In genomic region chr17:2786176-2786881, GRCh38 we compare ENCODE assay signal across 2 cellular contexts.
TF ChIP-seq lines count a peak whose summit lies in the region.

No MANE protein-coding gene starts in this region.

TF ChIP-seq in Ishikawa, 13 proteins besides CTCF, POLR2A, EP300 and RAD21 (continued from another document):
- TF ChIP-seq TAF1 (IDR thresholded peaks at IDR 0.05; ENCODE audit: low read depth): no peak

TF ChIP-seq in H1, 55 proteins besides CTCF, POLR2A, EP300 and RAD21 (continued from another document):
- no peak for TF ChIP-seq POU5F1 (IDR thresholded peaks at IDR 0.05; ENCODE audit: low read depth, low read length)
- no peak for TF ChIP-seq NANOG (IDR thresholded peaks at IDR 0.05; ENCODE audit: insufficient read depth, low read depth, low read length, poor library complexity, severe bottlenecking)
- TF ChIP-seq KDM1A (IDR thresholded peaks at IDR 0.05; ENCODE audit: borderline replicate concordance, low read length): no peak
- no peak for TF ChIP-seq CEBPB (IDR thresholded peaks at IDR 0.05; ENCODE audit: low read depth, low read length)
- TF ChIP-seq BRCA1 (IDR thresholded peaks at IDR 0.05; ENCODE audit: low read depth, low read length): no peak
- no peak for TF ChIP-seq EZH2 (IDR thresholded peaks at IDR 0.05; ENCODE audit: low read depth, low read length, severe bottlenecking)
- no peak for TF ChIP-seq GTF2F1 (IDR thresholded peaks at IDR 0.05; ENCODE audit: borderline replicate concordance, low read depth, low read length)
- no peak for TF ChIP-seq FOSL1 (IDR thresholded peaks at IDR 0.05; ENCODE audit: insufficient read depth, low read depth, low read length)
- TF ChIP-seq USF2 (IDR thresholded peaks at IDR 0.05; ENCODE audit: low read length): no peak
- no peak for TF ChIP-seq JUN (IDR thresholded peaks at IDR 0.05; ENCODE audit: low read depth, low read length)
- TF ChIP-seq MAX (IDR thresholded peaks at IDR 0.05): peak; percentile 55; the same call in 1 of the 2 replicates
- TF ChIP-seq, protein P1, sequence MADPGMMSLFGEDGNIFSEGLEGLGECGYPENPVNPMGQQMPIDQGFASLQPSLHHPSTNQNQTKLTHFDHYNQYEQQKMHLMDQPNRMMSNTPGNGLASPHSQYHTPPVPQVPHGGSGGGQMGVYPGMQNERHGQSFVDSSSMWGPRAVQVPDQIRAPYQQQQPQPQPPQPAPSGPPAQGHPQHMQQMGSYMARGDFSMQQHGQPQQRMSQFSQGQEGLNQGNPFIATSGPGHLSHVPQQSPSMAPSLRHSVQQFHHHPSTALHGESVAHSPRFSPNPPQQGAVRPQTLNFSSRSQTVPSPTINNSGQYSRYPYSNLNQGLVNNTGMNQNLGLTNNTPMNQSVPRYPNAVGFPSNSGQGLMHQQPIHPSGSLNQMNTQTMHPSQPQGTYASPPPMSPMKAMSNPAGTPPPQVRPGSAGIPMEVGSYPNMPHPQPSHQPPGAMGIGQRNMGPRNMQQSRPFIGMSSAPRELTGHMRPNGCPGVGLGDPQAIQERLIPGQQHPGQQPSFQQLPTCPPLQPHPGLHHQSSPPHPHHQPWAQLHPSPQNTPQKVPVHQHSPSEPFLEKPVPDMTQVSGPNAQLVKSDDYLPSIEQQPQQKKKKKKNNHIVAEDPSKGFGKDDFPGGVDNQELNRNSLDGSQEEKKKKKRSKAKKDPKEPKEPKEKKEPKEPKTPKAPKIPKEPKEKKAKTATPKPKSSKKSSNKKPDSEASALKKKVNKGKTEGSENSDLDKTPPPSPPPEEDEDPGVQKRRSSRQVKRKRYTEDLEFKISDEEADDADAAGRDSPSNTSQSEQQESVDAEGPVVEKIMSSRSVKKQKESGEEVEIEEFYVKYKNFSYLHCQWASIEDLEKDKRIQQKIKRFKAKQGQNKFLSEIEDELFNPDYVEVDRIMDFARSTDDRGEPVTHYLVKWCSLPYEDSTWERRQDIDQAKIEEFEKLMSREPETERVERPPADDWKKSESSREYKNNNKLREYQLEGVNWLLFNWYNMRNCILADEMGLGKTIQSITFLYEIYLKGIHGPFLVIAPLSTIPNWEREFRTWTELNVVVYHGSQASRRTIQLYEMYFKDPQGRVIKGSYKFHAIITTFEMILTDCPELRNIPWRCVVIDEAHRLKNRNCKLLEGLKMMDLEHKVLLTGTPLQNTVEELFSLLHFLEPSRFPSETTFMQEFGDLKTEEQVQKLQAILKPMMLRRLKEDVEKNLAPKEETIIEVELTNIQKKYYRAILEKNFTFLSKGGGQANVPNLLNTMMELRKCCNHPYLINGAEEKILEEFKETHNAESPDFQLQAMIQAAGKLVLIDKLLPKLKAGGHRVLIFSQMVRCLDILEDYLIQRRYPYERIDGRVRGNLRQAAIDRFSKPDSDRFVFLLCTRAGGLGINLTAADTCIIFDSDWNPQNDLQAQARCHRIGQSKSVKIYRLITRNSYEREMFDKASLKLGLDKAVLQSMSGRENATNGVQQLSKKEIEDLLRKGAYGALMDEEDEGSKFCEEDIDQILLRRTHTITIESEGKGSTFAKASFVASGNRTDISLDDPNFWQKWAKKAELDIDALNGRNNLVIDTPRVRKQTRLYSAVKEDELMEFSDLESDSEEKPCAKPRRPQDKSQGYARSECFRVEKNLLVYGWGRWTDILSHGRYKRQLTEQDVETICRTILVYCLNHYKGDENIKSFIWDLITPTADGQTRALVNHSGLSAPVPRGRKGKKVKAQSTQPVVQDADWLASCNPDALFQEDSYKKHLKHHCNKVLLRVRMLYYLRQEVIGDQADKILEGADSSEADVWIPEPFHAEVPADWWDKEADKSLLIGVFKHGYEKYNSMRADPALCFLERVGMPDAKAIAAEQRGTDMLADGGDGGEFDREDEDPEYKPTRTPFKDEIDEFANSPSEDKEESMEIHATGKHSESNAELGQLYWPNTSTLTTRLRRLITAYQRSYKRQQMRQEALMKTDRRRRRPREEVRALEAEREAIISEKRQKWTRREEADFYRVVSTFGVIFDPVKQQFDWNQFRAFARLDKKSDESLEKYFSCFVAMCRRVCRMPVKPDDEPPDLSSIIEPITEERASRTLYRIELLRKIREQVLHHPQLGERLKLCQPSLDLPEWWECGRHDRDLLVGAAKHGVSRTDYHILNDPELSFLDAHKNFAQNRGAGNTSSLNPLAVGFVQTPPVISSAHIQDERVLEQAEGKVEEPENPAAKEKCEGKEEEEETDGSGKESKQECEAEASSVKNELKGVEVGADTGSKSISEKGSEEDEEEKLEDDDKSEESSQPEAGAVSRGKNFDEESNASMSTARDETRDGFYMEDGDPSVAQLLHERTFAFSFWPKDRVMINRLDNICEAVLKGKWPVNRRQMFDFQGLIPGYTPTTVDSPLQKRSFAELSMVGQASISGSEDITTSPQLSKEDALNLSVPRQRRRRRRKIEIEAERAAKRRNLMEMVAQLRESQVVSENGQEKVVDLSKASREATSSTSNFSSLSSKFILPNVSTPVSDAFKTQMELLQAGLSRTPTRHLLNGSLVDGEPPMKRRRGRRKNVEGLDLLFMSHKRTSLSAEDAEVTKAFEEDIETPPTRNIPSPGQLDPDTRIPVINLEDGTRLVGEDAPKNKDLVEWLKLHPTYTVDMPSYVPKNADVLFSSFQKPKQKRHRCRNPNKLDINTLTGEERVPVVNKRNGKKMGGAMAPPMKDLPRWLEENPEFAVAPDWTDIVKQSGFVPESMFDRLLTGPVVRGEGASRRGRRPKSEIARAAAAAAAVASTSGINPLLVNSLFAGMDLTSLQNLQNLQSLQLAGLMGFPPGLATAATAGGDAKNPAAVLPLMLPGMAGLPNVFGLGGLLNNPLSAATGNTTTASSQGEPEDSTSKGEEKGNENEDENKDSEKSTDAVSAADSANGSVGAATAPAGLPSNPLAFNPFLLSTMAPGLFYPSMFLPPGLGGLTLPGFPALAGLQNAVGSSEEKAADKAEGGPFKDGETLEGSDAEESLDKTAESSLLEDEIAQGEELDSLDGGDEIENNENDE (IDR thresholded peaks at IDR 0.05; ENCODE audit: insufficient replicate concordance, low read length): no peak
- TF ChIP-seq EGR1 (IDR thresholded peaks at IDR 0.05; ENCODE audit: borderline replicate concordance, low read depth, low read length): no peak
- no peak for TF ChIP-seq RFX5 (IDR thresholded peaks at IDR 0.05; ENCODE audit: borderline replicate concordance, low read depth, low read length)
- no peak for TF ChIP-seq BCL11A (IDR thresholded peaks at IDR 0.05; ENCODE audit: low read depth in 2 of 2, low read length in 2 of 2)
- TF ChIP-seq PHF8 (conservative IDR thresholded peaks at IDR 0.05; ENCODE audit: low read depth, low read length): no peak
- TF ChIP-seq SUZ12 (IDR thresholded peaks at IDR 0.05; ENCODE audit: low read length): no peak
- no peak for TF ChIP-seq ZNF274 (IDR thresholded peaks at IDR 0.05; ENCODE audit: borderline replicate concordance, extremely low read depth, low read length)
- no peak for TF ChIP-seq RBBP5 (IDR thresholded peaks at IDR 0.05; ENCODE audit: borderline replicate concordance, low read depth, low read length)
- TF ChIP-seq E2F6 (IDR thresholded peaks at IDR 0.05): no peak
- no peak for TF ChIP-seq NRF1 (IDR thresholded peaks at IDR 0.05; ENCODE audit: low read depth, low read length)
- TF ChIP-seq SP2 (IDR thresholded peaks at IDR 0.05; ENCODE audit: low read length): no peak
- TF ChIP-seq CHD2 (IDR thresholded peaks at IDR 0.05; ENCODE audit: low read length): no peak
- no peak for TF ChIP-seq TEAD4 (IDR thresholded peaks at IDR 0.05; ENCODE audit: low read depth, low read length)
- no peak for TF ChIP-seq CTBP2 (IDR thresholded peaks at IDR 0.05; ENCODE audit: borderline replicate concordance, insufficient read depth, insufficient read length, low read length)
- no peak for TF ChIP-seq RNF2 (IDR thresholded peaks at IDR 0.05; ENCODE audit: borderline replicate concordance, low read depth, low read length, missing control alignments, poor library complexity, severe bottlenecking)
- TF ChIP-seq, protein P2, sequence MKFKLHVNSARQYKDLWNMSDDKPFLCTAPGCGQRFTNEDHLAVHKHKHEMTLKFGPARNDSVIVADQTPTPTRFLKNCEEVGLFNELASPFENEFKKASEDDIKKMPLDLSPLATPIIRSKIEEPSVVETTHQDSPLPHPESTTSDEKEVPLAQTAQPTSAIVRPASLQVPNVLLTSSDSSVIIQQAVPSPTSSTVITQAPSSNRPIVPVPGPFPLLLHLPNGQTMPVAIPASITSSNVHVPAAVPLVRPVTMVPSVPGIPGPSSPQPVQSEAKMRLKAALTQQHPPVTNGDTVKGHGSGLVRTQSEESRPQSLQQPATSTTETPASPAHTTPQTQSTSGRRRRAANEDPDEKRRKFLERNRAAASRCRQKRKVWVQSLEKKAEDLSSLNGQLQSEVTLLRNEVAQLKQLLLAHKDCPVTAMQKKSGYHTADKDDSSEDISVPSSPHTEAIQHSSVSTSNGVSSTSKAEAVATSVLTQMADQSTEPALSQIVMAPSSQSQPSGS (IDR thresholded peaks at IDR 0.05; ENCODE audit: low read length): no peak
- TF ChIP-seq HDAC6 (IDR thresholded peaks at IDR 0.05; ENCODE audit: low read depth, low read length): no peak
- TF ChIP-seq ASH2L (IDR thresholded peaks at IDR 0.05; ENCODE audit: low read length): no peak
- TF ChIP-seq KDM4A (IDR thresholded peaks at IDR 0.05; ENCODE audit: low read depth, low read length, severe bottlenecking): no peak
- TF ChIP-seq TBP (IDR thresholded peaks at IDR 0.05; ENCODE audit: low read depth, low read length): no peak; the same call in 1 of the 2 replicates
- TF ChIP-seq TAF1 (IDR thresholded peaks at IDR 0.05; ENCODE audit: low read depth, low read length): peak; percentile 47; the same call in 1 of the 2 replicates
- peak in 1 of 2 experiments; percentile 74; a peak in 2 of 4 replicates for TF ChIP-seq SIN3A (conservative IDR thresholded peaks at IDR 0.05 in 1 of 2, IDR thresholded peaks at IDR 0.05 in 1 of 2; ENCODE audit: low read depth in 1 of 2, low read length in 2 of 2)
- no peak for TF ChIP-seq TAF7 (optimal IDR thresholded peaks at IDR 0.05; ENCODE audit: borderline replicate concordance, low read depth, low read length)
- no peak for TF ChIP-seq SP1 (IDR thresholded peaks at IDR 0.05; ENCODE audit: low read depth, low read length)
- no peak for TF ChIP-seq SIX5 (IDR thresholded peaks at IDR 0.05; ENCODE audit: low read depth, low read length)
- no peak for TF ChIP-seq SRF (IDR thresholded peaks at IDR 0.05; ENCODE audit: low read depth, low read length)
- no peak for TF ChIP-seq CBX8 (IDR thresholded peaks at IDR 0.05; ENCODE audit: borderline replicate concordance, low read depth, low read length)
- no peak for TF ChIP-seq CBX5 (IDR thresholded peaks at IDR 0.05; ENCODE audit: low read depth, low read length)
- TF ChIP-seq BACH1 (IDR thresholded peaks at IDR 0.05; ENCODE audit: low read length): no peak
- TF ChIP-seq HDAC2 (IDR thresholded peaks at IDR 0.05; ENCODE audit: borderline replicate concordance in 1 of 2, low read depth in 2 of 2, low read length in 2 of 2): no peak
- TF ChIP-seq SAP30 (IDR thresholded peaks at IDR 0.05; ENCODE audit: insufficient read depth, insufficient replicate concordance, low read length): no peak
- no peak for TF ChIP-seq CHD1 (IDR thresholded peaks at IDR 0.05; ENCODE audit: low read depth, low read length)
- TF ChIP-seq JUND (IDR thresholded peaks at IDR 0.05; ENCODE audit: low read length): no peak
- 0 out of 2 replicates have a peak, but pooled peaks have one; percentile 19 for TF ChIP-seq CREB1 (IDR thresholded peaks at IDR 0.05)
- peak; percentile 41; the same call in 1 of the 2 replicates for TF ChIP-seq GABPA (IDR thresholded peaks at IDR 0.05; ENCODE audit: borderline replicate concordance, insufficient read depth, low read length)
- TF ChIP-seq TCF12 (IDR thresholded peaks at IDR 0.05; ENCODE audit: low read depth, low read length): 0 out of 2 replicates have a peak, but pooled peaks have one; percentile 31
- TF ChIP-seq KDM5A (IDR thresholded peaks at IDR 0.05; ENCODE audit: low read length): no peak
